9 cellular contexts compared by ENCODE assay signal in the genomic region with DNA sequence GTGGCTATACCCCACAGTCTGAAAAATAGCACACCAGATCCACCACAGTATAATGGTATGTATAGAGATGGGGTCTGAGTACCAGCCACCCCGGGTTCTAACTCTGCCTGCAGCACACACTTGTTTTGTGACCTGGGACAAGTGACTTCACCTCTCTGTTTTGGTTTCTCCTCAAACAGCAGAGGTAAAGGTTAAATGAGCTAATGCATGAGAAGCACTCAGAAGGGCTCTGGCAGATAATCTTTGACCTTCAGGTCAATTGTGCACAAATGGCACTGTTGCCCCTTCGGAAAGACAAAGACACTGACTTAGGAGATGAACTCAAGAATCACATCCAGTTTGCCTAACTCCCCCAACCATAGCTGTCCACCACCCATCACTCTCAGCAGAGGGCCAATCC. TPM values are rescaled to one million over a fixed set of nuclear protein-coding genes. Genes with fewer than 3 reads are reported as not detected.
DNase-seq lines count a peak whose midpoint lies in the region; ATAC-seq and TF ChIP-seq lines count a peak whose summit lies in the region.
"Had no signal": no experiment of that assay in that cellular context is flagged by ENCODE, and none has a peak within 500 bp of the region (broad histone marks: within the 10 kb centered on the region; RNA-seq: fewer than 3 reads in every experiment).

No MANE protein-coding gene starts in this region.

- H3K9me3 ChIP-seq in H9 (ENCODE audit: control insufficient read depth, low read depth, low read length) (no peaks in the 10 kb centered on the region), esophagus squamous epithelium (no peaks in the 10 kb centered on the region)

- no peak for DNase-seq in H9
- DNase-seq in WTC11 (ENCODE audit: low spot score), result no peak
- DNase-seq in esophagus squamous epithelium (lab: John Stamatoyannopoulos, UW), result no peak
- no peak for DNase-seq in NCI-H1105 treated with DMSO at 0.1 percent for 48 hours (lab: John Stamatoyannopoulos, UW)
- no peak for DNase-seq in type B pancreatic cell (ENCODE audit: extremely low spot score, unreplicated experiment)
- DNase-seq in osteocyte (ENCODE audit: extremely low spot score, unreplicated experiment), result no peak
- DNase-seq: DMS53, NCI-H2029 had no signal

- no peak overlapping the region for H3K18ac ChIP-seq in H9 (ENCODE audit: insufficient read length, low read depth, low read length)

- intact Hi-C loops in esophagus squamous epithelium (cut with DNase I), result no loop called here

- H3K9ac ChIP-seq in H9 (ENCODE audit: extremely low read depth, insufficient read length, low read length), result no peak overlapping the region

- ATAC-seq in WTC11, result no peak

- H2BK15ac ChIP-seq in H9 (ENCODE audit: low read depth, low read length), result no peak overlapping the region

- H3K4ac ChIP-seq in H9 (ENCODE audit: low read depth, low read length), result no peak overlapping the region

- no peak overlapping the region for H2AFZ ChIP-seq in H9 (ENCODE audit: low read length)

- H3K56ac ChIP-seq in H9 (ENCODE audit: insufficient read length, low read depth, low read length), result no peak overlapping the region

- H3K27me3 Mint-ChIP-seq in H9 (ENCODE audit: low read depth) (no peaks in the 10 kb centered on the region), WTC11 (ENCODE audit: low read depth) (no peaks in the 10 kb centered on the region), type B pancreatic cell (no peaks in the 10 kb centered on the region), osteocyte (ENCODE audit: unreplicated experiment) (no peaks in the 10 kb centered on the region)

- H3K27ac ChIP-seq in H9 (ENCODE audit: insufficient read length, low read depth, low read length) (no peak overlapping the region), esophagus squamous epithelium (peak overlapping the region; percentile 86 to 100 (median 100)), skin epidermis (peak overlapping the region in 20 of 21 experiments; percentile 10 to 100 (median 100))

- POLR2A ChIA-PET in WTC11 (lab: Charles Lee), result no interaction called here

- peaks cover 0 to 13% (median 0%) of the 10 kb centered on the region in 3 donors for H3K36me3 ChIP-seq in esophagus squamous epithelium

- no peak overlapping the region for H3K4me2 ChIP-seq in H9 (ENCODE audit: insufficient read depth, insufficient read length, low read length)

- no peak for TF ChIP-seq POLR2A in esophagus squamous epithelium (IDR thresholded peaks at IDR 0.05)

- H3K9me3 Mint-ChIP-seq in H9 (no peaks in the 10 kb centered on the region), WTC11 (no peaks in the 10 kb centered on the region), type B pancreatic cell (no peaks in the 10 kb centered on the region), osteocyte (ENCODE audit: unreplicated experiment) (no peaks in the 10 kb centered on the region)

- H3T11ph ChIP-seq in H9 (ENCODE audit: low read length), result no peak overlapping the region

- H3K4me1 ChIP-seq in H9 (ENCODE audit: insufficient read depth, low read length) (peaks cover 11% of the 10 kb centered on the region), esophagus squamous epithelium (peaks cover 25 to 87% (median 40%) of the 10 kb centered on the region in 3 donors)

- H3K4me3 Mint-ChIP-seq in H9 (no peak overlapping the region), WTC11 (no peak overlapping the region), type B pancreatic cell (no peak overlapping the region), osteocyte (ENCODE audit: unreplicated experiment) (no peak overlapping the region)

- WGBS in H9 (ENCODE audit: extremely low coverage, insufficient read length, low lambda C conversion rate), result no CpG with 5 or more reads among the region's 2 CpGs
- WGBS in esophagus squamous epithelium, 2 donors, result 0 to 60% methylated on average over 1 to 2 of the region's 2 CpGs

- H3K23me2 ChIP-seq in H9 (ENCODE audit: insufficient read length, low read depth, low read length, poor library complexity, severe bottlenecking), result peaks cover 15% of the 10 kb centered on the region

- no peak overlapping the region for H4K91ac ChIP-seq in H9 (ENCODE audit: insufficient read length, low read depth, low read length)

- H3K14ac ChIP-seq in H9 (ENCODE audit: insufficient read depth, low read length), result no peak overlapping the region

- no peaks in the 10 kb centered on the region for H4K20me1 ChIP-seq in H9 (ENCODE audit: control insufficient read depth, insufficient read depth, insufficient read length)

- H2BK5ac ChIP-seq in H9 (ENCODE audit: insufficient read length, low read length), result no peak overlapping the region

- H4K5ac ChIP-seq in H9 (ENCODE audit: insufficient read length, low read depth, low read length), result no peak overlapping the region

- no peaks in the 10 kb centered on the region for H3K27me3 ChIP-seq in H9 (ENCODE audit: insufficient read depth, low read length)
- H3K27me3 ChIP-seq in esophagus squamous epithelium, result no peaks in the 10 kb centered on the region

- H3K4me1 Mint-ChIP-seq in H9 (peaks cover 44 to 49% of the 10 kb centered on the region in 2 experiments), WTC11 (peaks cover 60% of the 10 kb centered on the region), type B pancreatic cell (ENCODE audit: unreplicated experiment) (peaks cover 55% of the 10 kb centered on the region), osteocyte (ENCODE audit: unreplicated experiment) (peaks cover 57% of the 10 kb centered on the region)

- no peak overlapping the region for H2AK5ac ChIP-seq in H9 (ENCODE audit: insufficient read length, low read length)

- H3K36me3 Mint-ChIP-seq in H9 (ENCODE audit: insufficient read depth in 1 of 3, low read depth in 3 of 3) (peaks cover 17 to 43% (median 36%) of the 10 kb centered on the region in 3 experiments), WTC11 (peaks cover 21% of the 10 kb centered on the region), type B pancreatic cell (peaks cover 19% of the 10 kb centered on the region), osteocyte (ENCODE audit: unreplicated experiment) (peaks cover 15% of the 10 kb centered on the region)

- peak overlapping the region in 2 of 3 experiments; percentile 21 to 60; a peak in 4 of 7 replicates for H3K27ac Mint-ChIP-seq in H9
- peak overlapping the region; percentile 55 for H3K27ac Mint-ChIP-seq in WTC11
- no peak overlapping the region for H3K27ac Mint-ChIP-seq in type B pancreatic cell
- H3K27ac Mint-ChIP-seq in osteocyte (ENCODE audit: unreplicated experiment), result no peak overlapping the region

- H3K4me3 ChIP-seq in esophagus squamous epithelium (no peak overlapping the region), skin epidermis (no peak overlapping the region)

- H3K23ac ChIP-seq in H9 (ENCODE audit: insufficient read length, low read depth, low read length), result no peak overlapping the region

- no peak for TF ChIP-seq CTCF in H9 (conservative IDR thresholded peaks at IDR 0.05)
- TF ChIP-seq CTCF in WTC11 (IDR thresholded peaks at IDR 0.05), result no peak
- no peak for TF ChIP-seq CTCF in esophagus squamous epithelium (IDR thresholded peaks at IDR 0.05)
- TF ChIP-seq CTCF in type B pancreatic cell (conservative IDR thresholded peaks at IDR 0.05), result no peak
- no peak for TF ChIP-seq CTCF in osteocyte (IDR thresholded peaks at IDR 0.05)

- H3K79me2 ChIP-seq in H9 (ENCODE audit: insufficient read depth, low read length), result peaks cover 23% of the 10 kb centered on the region; the same call in 1 of the 2 replicates

- CTCF ChIA-PET in WTC11 (lab: Charles Lee), result interaction anchor here (0.5 kb wide), 1 partner anchor 760 kb away, joined by 3 read pairs; no protein-coding TSS in a partner anchor

- no peak overlapping the region for H4K8ac ChIP-seq in H9 (replicated peaks; ENCODE audit: insufficient read length, low read depth, low read length)

- no peak overlapping the region for H2BK20ac ChIP-seq in H9 (ENCODE audit: low read depth, low read length, poor library complexity, severe bottlenecking)

- H3K79me1 ChIP-seq in H9 (ENCODE audit: insufficient read depth, low read depth, low read length, poor library complexity, severe bottlenecking), result peaks cover 3% of the 10 kb centered on the region

- H2BK12ac ChIP-seq in H9 (ENCODE audit: insufficient read length, low read depth, low read length), result no peak overlapping the region

- no peak overlapping the region for H2BK120ac ChIP-seq in H9 (ENCODE audit: low read depth, low read length, poor library complexity, severe bottlenecking)

TF ChIP-seq in WTC11, 78 proteins besides CTCF, POLR2A, EP300 and RAD21 (continues in another document):
- TF ChIP-seq JUN (CRISPR knock-in tag; IDR thresholded peaks at IDR 0.05), result no peak

RNA-seq across cellular contexts. Expression of a gene that starts 7.7 kb away (rescaled TPM):
- 105 and 109 TPM in 2 replicates for total RNA-seq in H9 (2021)
- total RNA-seq in WTC11 (2021), result 67.2 to 75.5 TPM (median 73.2 TPM) in 3 replicates
- total RNA-seq in esophagus squamous epithelium, result 10 to 100 TPM; 16.4 to 26.2 (median 20.1) TPM
- 59.9 and 71.4 TPM in 2 replicates for total RNA-seq in type B pancreatic cell (ENCODE audit: low replicate concordance)
- total RNA-seq in osteocyte, result 53.1 and 60.2 TPM in 2 replicates

RNA-seq across cellular contexts. Expression of a gene that starts 24.8 kb away (rescaled TPM):
- 232 and 234 TPM in 2 replicates for total RNA-seq in H9 (2021)
- total RNA-seq in WTC11 (2021), result 215 to 224 TPM (median 221 TPM) in 3 replicates
- total RNA-seq in esophagus squamous epithelium, result 10 to 100 TPM; 31.8 to 73.5 (median 62.1) TPM
- 102 and 155 TPM in 2 replicates for total RNA-seq in type B pancreatic cell (ENCODE audit: low replicate concordance)
- total RNA-seq in osteocyte, result 96.6 and 110 TPM in 2 replicates

RNA-seq across cellular contexts. Expression of a gene that starts 57.5 kb away (rescaled TPM):
- total RNA-seq in H9 (2021) (65.1 and 66.9 TPM in 2 replicates), WTC11 (2021) (86.2 to 90.3 TPM (median 87.8 TPM) in 3 replicates), esophagus squamous epithelium (10 to 100 TPM; 24.8 to 51.4 (median 38.6) TPM), type B pancreatic cell (ENCODE audit: low replicate concordance) (28.4 and 37.3 TPM in 2 replicates), osteocyte (35.2 and 41.4 TPM in 2 replicates)

Comparison
In these comparisons a context has a peak if more than half of its experiments do, and no peak if none do; other contexts are left out.
1. H3K27ac Mint-ChIP-seq: peak in H9 (2 of 3) and WTC11 (single experiment); none in type B pancreatic cell (single experiment) and osteocyte (single experiment).